ENCODE assay signal across 15 cellular contexts in the genomic region with DNA sequence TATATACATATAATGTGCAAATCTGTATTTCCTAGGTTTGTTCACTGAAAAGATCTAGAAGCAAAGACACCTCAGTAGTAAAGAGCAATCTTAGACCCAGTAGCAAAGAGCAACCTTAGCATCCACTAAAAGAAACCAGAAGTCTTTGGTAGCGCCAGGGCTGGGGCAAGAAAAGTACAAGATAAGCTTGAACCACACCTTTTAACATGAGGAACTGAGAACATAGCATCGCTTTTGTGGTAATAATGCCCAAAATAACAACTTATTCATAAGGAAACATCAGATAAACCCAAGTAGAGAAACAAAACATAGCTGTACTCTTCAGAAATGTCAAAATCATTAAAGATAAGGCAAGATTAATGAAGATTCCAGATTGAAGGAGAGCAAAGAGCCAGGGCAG.
A peak's percentile ranks its signal among the peaks of the same experiment; 100 is the strongest.
DNase-seq lines count a peak whose midpoint lies in the region; ATAC-seq and TF ChIP-seq lines count a peak whose summit lies in the region.
"Had no signal": no experiment of that assay in that cellular context is flagged by ENCODE, and none has a peak within 500 bp of the region (broad histone marks: within the 10 kb centered on the region; RNA-seq: fewer than 3 reads in every experiment).

No MANE protein-coding gene starts in this region.

- ATAC-seq in GM18502 (IDR thresholded peaks at IDR 0.05; ENCODE audit: poor library complexity, unreplicated experiment) (peak; percentile 95), HG02870 (IDR thresholded peaks at IDR 0.05; ENCODE audit: unreplicated experiment) (peak; percentile 76), HG03565 (IDR thresholded peaks at IDR 0.05; ENCODE audit: unreplicated experiment) (peak; percentile 93), heart left ventricle (no peak), left colon (no peak)
- ATAC-seq: body of pancreas; effector memory CD8-positive, alpha-beta T cell; gastrocnemius medialis had no signal

- no peak for TF ChIP-seq POLR2A in heart left ventricle (IDR thresholded peaks at IDR 0.05)

- intact Hi-C loops in heart left ventricle (cut with DNase I) (no loop called here), left colon (cut with DNase I, micrococcal nuclease) (no loop called here)

- H3K36me3 ChIP-seq in heart left ventricle: no peaks in the 10 kb centered on the region
- H3K36me3 ChIP-seq: gastrocnemius medialis had no signal

- WGBS in heart left ventricle, 4 donors: 72 to 87% (median 75%) methylated on average over 2 of the region's 2 CpGs

- peaks cover 0 to 22% (median 9%) of the 10 kb centered on the region in 12 donors for H3K4me1 ChIP-seq in heart left ventricle
- H3K4me1 ChIP-seq: body of pancreas had no signal

- no peaks in the 10 kb centered on the region for H3K27me3 ChIP-seq in heart left ventricle
- H3K27me3 ChIP-seq: body of pancreas, gastrocnemius medialis had no signal

- TF ChIP-seq CTCF in GM20000 (IDR thresholded peaks at IDR 0.05; ENCODE audit: extremely low read depth, missing control alignments): no peak
- TF ChIP-seq CTCF in heart left ventricle (IDR thresholded peaks at IDR 0.05): no peak
- no peak for TF ChIP-seq CTCF in foreskin fibroblast (IDR thresholded peaks at IDR 0.05; ENCODE audit: low read depth, low read length)

- peak; percentile 9 for DNase-seq in GM20000 (ENCODE audit: low spot score)
- no peak for DNase-seq in amniotic stem cell (lab: John Stamatoyannopoulos, UW)
- no peak for DNase-seq in heart left ventricle
- no peak for DNase-seq in left colon
- no peak for DNase-seq in foreskin fibroblast
- DNase-seq: activated CD4-positive, alpha-beta memory T cell treated with anti-CD3 and anti-CD28 coated beads for 36 hours; body of pancreas; effector memory CD8-positive, alpha-beta T cell; gastrocnemius medialis; HFFc6; NCI-H1092 treated with DMSO at 0.1 percent for 48 hours; NCI-H69 had no signal

- H3K27ac ChIP-seq in heart left ventricle: no peak overlapping the region
- H3K27ac ChIP-seq: body of pancreas, gastrocnemius medialis had no signal

- no peaks in the 10 kb centered on the region for H3K9me3 ChIP-seq in heart left ventricle
- H3K9me3 ChIP-seq: body of pancreas, gastrocnemius medialis had no signal

- H3K4me3 ChIP-seq in heart left ventricle (no peak overlapping the region), foreskin fibroblast (ENCODE audit: low read depth in 1 of 2, low read length in 2 of 2) (no peak overlapping the region)
- H3K4me3 ChIP-seq: body of pancreas, gastrocnemius medialis had no signal

Comparison
In these comparisons a context has a peak if more than half of its experiments do, and no peak if none do; other contexts are left out.
1. ATAC-seq: peak in GM18502 (single experiment), HG02870 (single experiment) and HG03565 (single experiment); none in heart left ventricle (0 of 4) and left colon (single experiment).